In the genomic region with DNA sequence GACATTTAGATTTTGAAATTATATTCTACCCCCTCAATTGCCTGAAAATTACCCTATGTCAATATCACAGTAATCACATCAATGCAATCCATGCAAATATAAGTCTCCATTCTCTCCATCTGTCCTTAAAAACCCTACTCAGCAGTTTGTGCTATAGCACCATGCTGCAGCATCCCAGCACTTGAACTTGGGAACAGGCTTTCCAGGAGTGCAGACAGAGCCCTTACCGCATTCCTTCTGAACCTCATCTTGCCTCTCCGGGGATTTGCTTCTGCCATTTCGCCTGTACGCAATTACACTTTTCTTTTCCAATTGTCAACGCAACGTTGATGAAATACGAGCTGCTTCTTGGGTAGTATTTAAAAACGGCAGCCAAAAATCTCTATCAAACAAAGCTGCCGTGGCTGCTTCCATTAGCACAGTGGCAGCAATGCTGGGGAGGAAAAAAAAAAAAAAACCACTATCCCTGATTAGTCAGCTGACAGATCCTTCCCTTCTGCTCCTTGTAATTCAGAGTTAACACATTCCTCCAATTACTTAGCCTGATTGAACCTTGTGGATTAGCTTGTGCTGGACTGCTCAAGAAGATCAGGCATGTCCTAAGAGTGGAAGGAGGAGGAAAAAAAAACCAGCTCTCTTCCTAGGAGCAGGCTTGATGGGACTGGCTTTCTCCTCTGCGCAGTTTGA, we compare ENCODE assay signal across 15 cellular contexts.
DNase-seq lines count a peak whose midpoint lies in the region; ATAC-seq and TF ChIP-seq lines count a peak whose summit lies in the region.
"Had no signal": no experiment of that assay in that cellular context is flagged by ENCODE, and none has a peak within 500 bp of the region (broad histone marks: within the 10 kb centered on the region; RNA-seq: fewer than 3 reads in every experiment).

No MANE protein-coding gene starts in this region.

- H3K4me3 ChIP-seq in fibroblast of lung (replicated peaks in 1 of 4; ENCODE audit: control extremely low read depth in 1 of 4, insufficient read depth in 1 of 4, low read depth in 3 of 4, low read length in 4 of 4) (no peak overlapping the region), neural cell (ENCODE audit: low read length) (peak overlapping the region; percentile 65), mucosa of descending colon (no peak overlapping the region)
- H3K4me3 ChIP-seq: lung had no signal

- ATAC-seq in mucosa of descending colon (no peak), HG03175 (IDR thresholded peaks at IDR 0.05; ENCODE audit: unreplicated experiment) (no peak)
- ATAC-seq: activated CD4-positive, alpha-beta T cell treated with anti-CD3 and anti-CD28 coated beads for 36 hours had no signal

- H3K9me3 ChIP-seq in fibroblast of lung (ENCODE audit: control insufficient read depth, insufficient read depth, low read depth, low read length) (no peaks in the 10 kb centered on the region), neural cell (ENCODE audit: low read length) (no peaks in the 10 kb centered on the region), mucosa of descending colon (no peaks in the 10 kb centered on the region)

- H3K9ac ChIP-seq in fibroblast of lung (ENCODE audit: insufficient read depth, low read length) (no peak overlapping the region), neural cell (ENCODE audit: low read length) (peak overlapping the region; percentile 52)

- H3K4me1 ChIP-seq in fibroblast of lung (ENCODE audit: control insufficient read depth, extremely low read depth, insufficient read depth, low read length) (no peaks in the 10 kb centered on the region), mucosa of descending colon (ENCODE audit: low read depth) (no peaks in the 10 kb centered on the region)

- intact Hi-C loops in mucosa of descending colon (cut with DNase I, micrococcal nuclease), result no loop called here

- peak; percentile 45 for DNase-seq in D341Med (ENCODE audit: low spot score)
- peak; percentile 6 for DNase-seq in NCI-H69 (lab: John Stamatoyannopoulos, UW)
- peak; percentile 0 to 36 for DNase-seq in fibroblast of lung (ENCODE audit: low read depth in 2 of 2)
- DNase-seq in cerebellar nuclear complex (lab: John Stamatoyannopoulos, UW), result no peak
- DNase-seq in activated T-cell treated with anti-CD3 and anti-CD28 coated beads, Interleukin-2, amount 50 U/mL, for 1 hour, result no peak
- no peak for DNase-seq in mucosa of descending colon
- DNase-seq: activated CD4-positive, alpha-beta T cell treated with anti-CD3 and anti-CD28 coated beads for 36 hours; activated naive CD4-positive, alpha-beta T cell treated with anti-CD3 and anti-CD28 coated beads for 36 hours; KG1; NCI-H446; SHP77 treated with DMSO at 0.1 percent for 48 hours; stimulated activated naive CD4-positive, alpha-beta T cell had no signal

- no peaks in the 10 kb centered on the region for H3F3A ChIP-seq in neural cell (ENCODE audit: insufficient read depth, low read length, poor library complexity, severe bottlenecking)

- H3K9me2 ChIP-seq in neural cell (ENCODE audit: insufficient read depth, low read length), result no peaks in the 10 kb centered on the region

- no peak overlapping the region for H3K4me2 ChIP-seq in fibroblast of lung (ENCODE audit: extremely low read depth, insufficient read depth, low read length)
- peak overlapping the region; percentile 51 for H3K4me2 ChIP-seq in neural cell (ENCODE audit: low read length)

- H3K27ac ChIP-seq in fibroblast of lung (ENCODE audit: insufficient read depth, low read length) (no peak overlapping the region), neural cell (ENCODE audit: low read length) (peak overlapping the region; percentile 58)

- no peaks in the 10 kb centered on the region for H4K20me1 ChIP-seq in fibroblast of lung (ENCODE audit: control insufficient read depth, extremely low read depth, insufficient read depth, low read length)
- no peaks in the 10 kb centered on the region for H4K20me1 ChIP-seq in neural cell (ENCODE audit: insufficient read depth)

- H3K27me3 ChIP-seq in fibroblast of lung (ENCODE audit: control insufficient read depth, insufficient read depth, low read length) (no peaks in the 10 kb centered on the region), neural cell (ENCODE audit: insufficient read depth, low read depth, low read length) (no peaks in the 10 kb centered on the region)

- no peaks in the 10 kb centered on the region for H3K36me3 ChIP-seq in fibroblast of lung (ENCODE audit: control insufficient read depth, insufficient read depth, low read length)
- H3K36me3 ChIP-seq in neural cell (ENCODE audit: insufficient read depth, low read length), result no peaks in the 10 kb centered on the region
- no peaks in the 10 kb centered on the region for H3K36me3 ChIP-seq in mucosa of descending colon (ENCODE audit: low read depth)

- H2AFZ ChIP-seq in fibroblast of lung (ENCODE audit: low read length) (no peak overlapping the region), neural cell (ENCODE audit: low read depth, low read length) (no peak overlapping the region)

- no peak for TF ChIP-seq RAD21 in neural cell (conservative IDR thresholded peaks at IDR 0.05)

- H3K79me2 ChIP-seq in fibroblast of lung (ENCODE audit: control insufficient read depth, insufficient read depth, low read length) (no peaks in the 10 kb centered on the region), neural cell (replicated peaks; ENCODE audit: insufficient read depth, low read length) (no peaks in the 10 kb centered on the region)

- no peak for TF ChIP-seq EP300 in neural cell (conservative IDR thresholded peaks at IDR 0.05; ENCODE audit: poor library complexity, severe bottlenecking)

- no peak for TF ChIP-seq CTCF in fibroblast of lung (conservative IDR thresholded peaks at IDR 0.05 in 1 of 2, IDR thresholded peaks at IDR 0.05 in 1 of 2; ENCODE audit: low read depth in 1 of 2, low read length in 2 of 2)
- no peak for TF ChIP-seq CTCF in neural cell (IDR thresholded peaks at IDR 0.05; ENCODE audit: poor library complexity, severe bottlenecking)
- no peak for TF ChIP-seq CTCF in mucosa of descending colon (IDR thresholded peaks at IDR 0.05)

TF ChIP-seq in neural cell, 6 proteins besides CTCF, POLR2A, EP300 and RAD21:
- TF ChIP-seq SMC3 (conservative IDR thresholded peaks at IDR 0.05; ENCODE audit: poor library complexity) (no peak), EZH2 (IDR thresholded peaks at IDR 0.05; ENCODE audit: borderline replicate concordance, insufficient read depth, low read length, poor library complexity, severe bottlenecking) (no peak), TAF1 (IDR thresholded peaks at IDR 0.05; ENCODE audit: low read depth) (no peak), MXI1 (conservative IDR thresholded peaks at IDR 0.05; ENCODE audit: poor library complexity, severe bottlenecking) (no peak), POLR2AphosphoS5 (IDR thresholded peaks at IDR 0.05) (no peak)

Comparison
In these comparisons a context has a peak if more than half of its experiments do, and no peak if none do; other contexts are left out.
1. DNase-seq: peak in D341Med (single experiment), NCI-H69 (single experiment) and fibroblast of lung (2 of 2); none in cerebellar nuclear complex (0 of 2), activated T-cell treated with anti-CD3 and anti-CD28 coated beads, Interleukin-2, amount 50 U/mL, for 1 hour (single experiment) and mucosa of descending colon (0 of 3).